22 cellular contexts compared by ENCODE assay signal in the genomic region with DNA sequence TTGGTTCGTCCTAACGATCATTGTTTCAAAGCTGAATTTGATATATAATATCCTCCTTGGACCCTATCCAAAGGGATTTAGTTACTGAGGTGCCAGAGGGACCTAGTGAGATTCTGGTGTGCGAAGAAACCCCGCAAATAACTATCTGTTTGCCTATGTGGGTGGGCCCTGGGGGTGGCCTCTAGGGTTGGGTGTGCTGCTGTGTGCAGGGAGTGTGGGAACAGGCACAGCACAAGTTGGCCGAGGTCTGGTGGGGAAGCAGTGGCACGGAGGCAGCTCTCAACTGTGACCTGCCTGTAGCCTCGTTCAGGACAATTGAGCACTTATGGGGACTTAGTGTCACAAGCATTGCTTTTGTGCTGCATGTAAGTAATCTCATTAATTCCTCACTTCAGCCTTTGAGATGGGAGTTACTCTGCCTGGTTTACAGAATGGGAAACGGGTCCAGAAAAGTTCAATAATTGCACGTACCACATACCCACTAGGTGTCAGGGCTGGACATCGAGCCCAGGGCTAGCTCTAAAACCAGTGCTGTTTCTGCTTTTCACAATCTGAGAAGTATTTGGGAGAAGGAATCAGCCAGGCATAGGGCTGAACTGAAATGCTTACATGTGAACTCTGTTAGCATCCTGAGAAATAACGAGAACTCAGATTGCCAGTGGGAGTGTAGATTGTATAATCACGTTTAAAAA. TPM values are rescaled to one million over a fixed set of nuclear protein-coding genes. Genes with fewer than 3 reads are reported as not detected.
DNase-seq lines count a peak whose midpoint lies in the region; ATAC-seq, FAIRE-seq and TF ChIP-seq lines count a peak whose summit lies in the region.
"Had no signal": no experiment of that assay in that cellular context is flagged by ENCODE, and none has a peak within 500 bp of the region (broad histone marks: within the 10 kb centered on the region; RNA-seq: fewer than 3 reads in every experiment).

No MANE protein-coding gene starts in this region.

- DNase-seq in HCT116 (ENCODE audit: low read depth, low spot score) (no peak), NCI-H82 (lab: John Stamatoyannopoulos, UW) (peak; percentile 75), substantia nigra (lab: John Stamatoyannopoulos, UW) (peak in 1 of 49 donors; percentile 46), right cardiac atrium (no peak), pancreas (no peak), NCI-H1417 treated with DMSO at 0.1 percent for 48 hours (lab: John Stamatoyannopoulos, UW) (no peak)
- DNase-seq: activated CD4-positive, alpha-beta T cell treated with anti-CD3 and anti-CD28 coated beads, Interleukin-2, amount 10 ng/mL, durations not matched to agents 7 days and 5 days; activated CD8-positive, alpha-beta memory T cell treated with anti-CD3 and anti-CD28 coated beads, Interleukin-2, amount 10 ng/mL, durations not matched to agents 7 days and 5 days; CD4-positive, CD25-positive, alpha-beta regulatory T cell; colonic mucosa; gastrocnemius medialis; kidney; NCI-H187 treated with DMSO at 0.1 percent for 48 hours; NCI-H446; occipital lobe; T-helper 17 cell had no signal

- TF ChIP-seq CTCF in HCT116 (IDR thresholded peaks at IDR 0.05 in 2 of 3, conservative IDR thresholded peaks at IDR 0.05 in 1 of 3; ENCODE audit: borderline replicate concordance in 1 of 3, insufficient read depth in 1 of 3, low read depth in 2 of 3, low read length in 2 of 3) (no peak), pancreas (IDR thresholded peaks at IDR 0.05) (no peak)

- no peak for TF ChIP-seq POLR2A in HCT116 (IDR thresholded peaks at IDR 0.05; ENCODE audit: borderline replicate concordance, extremely low read depth, insufficient read depth, insufficient read length)

- POLR2A ChIA-PET in HCT116 (lab: Charles Lee) = no interaction called here

- peak; percentile 15; the same call in 1 of the 2 replicates for TF ChIP-seq RAD21 in HCT116 (IDR thresholded peaks at IDR 0.05; ENCODE audit: low read depth)

- RAD21 ChIA-PET in HCT116 (lab: Charles Lee; ENCODE audit: low non-redundant PET in 1 of 2, low total read pairs in 2 of 2, uncharacterized antibody in 2 of 2, unreplicated experiment in 2 of 2) = no interaction called here

- H3K9me2 ChIP-seq in HCT116 (ENCODE audit: insufficient read depth) = no peaks in the 10 kb centered on the region

- H3K36me3 ChIP-seq in HCT116 (ENCODE audit: control insufficient read depth in 1 of 2, insufficient read depth in 2 of 2, low read length in 2 of 2) (no peaks in the 10 kb centered on the region), pancreas (no peaks in the 10 kb centered on the region)
- H3K36me3 ChIP-seq: colonic mucosa had no signal

- no peak overlapping the region for H3K4me2 ChIP-seq in HCT116 (ENCODE audit: low read length)

- no peaks in the 10 kb centered on the region for H4K20me1 ChIP-seq in HCT116 (ENCODE audit: insufficient read depth)

- H3K27me3 ChIP-seq in HCT116 (ENCODE audit: insufficient read depth, low read length) = no peaks in the 10 kb centered on the region
- no peaks in the 10 kb centered on the region for H3K27me3 ChIP-seq in layer of hippocampus (ENCODE audit: control insufficient read depth, insufficient read depth, low read length)
- H3K27me3 ChIP-seq in right cardiac atrium (ENCODE audit: control insufficient read depth, insufficient read depth) = no peaks in the 10 kb centered on the region
- H3K27me3 ChIP-seq in pancreas = no peaks in the 10 kb centered on the region
- H3K27me3 ChIP-seq: colonic mucosa, esophagus muscularis mucosa, gastrocnemius medialis, right atrium auricular region, vagina had no signal

- H3K4me3 ChIP-seq in HCT116 (replicated peaks in 1 of 2; ENCODE audit: low read depth in 1 of 2, low read length in 2 of 2) = no peak overlapping the region
- H3K4me3 ChIP-seq in right cardiac atrium (ENCODE audit: low read length) = no peak overlapping the region
- H3K4me3 ChIP-seq in pancreas = no peak overlapping the region
- H3K4me3 ChIP-seq: colonic mucosa, esophagus muscularis mucosa, gastrocnemius medialis, right atrium auricular region, SK-N-MC, vagina had no signal

- BruUV-seq in HCT116 (replicated peaks; lab: Mats Ljungman, UMichigan) = no TSS peak

- no peak overlapping the region for H3K27ac ChIP-seq in HCT116 (ENCODE audit: low read depth, low read length)
- peak overlapping the region; percentile 50 for H3K27ac ChIP-seq in layer of hippocampus (ENCODE audit: low read depth, low read length)
- H3K27ac ChIP-seq in substantia nigra (ENCODE audit: low read depth, low read length, poor library complexity, severe bottlenecking) = peak overlapping the region; percentile 99
- H3K27ac ChIP-seq in right cardiac atrium (ENCODE audit: low read length) = no peak overlapping the region
- H3K27ac ChIP-seq in pancreas = no peak overlapping the region
- H3K27ac ChIP-seq: colonic mucosa, esophagus muscularis mucosa, gastrocnemius medialis, right atrium auricular region, SK-N-MC, vagina had no signal

- WGBS in right cardiac atrium = 86% methylated on average over 12 of the region's 12 CpGs
- 85 to 92% methylated on average over 12 of the region's 12 CpGs for WGBS in pancreas, 2 donors

- no peak overlapping the region for H3K9ac ChIP-seq in HCT116 (ENCODE audit: low read length)

- H3K79me2 ChIP-seq in HCT116 (ENCODE audit: insufficient read depth, low read length) = no peaks in the 10 kb centered on the region

- H2AFZ ChIP-seq in HCT116 (ENCODE audit: low read depth, low read length, poor library complexity, severe bottlenecking) = no peak overlapping the region

- intact Hi-C loops in HCT116 (cut with micrococcal nuclease) = no loop called here
- intact Hi-C loops in right cardiac atrium (cut with DNase I) = no loop called here
- intact Hi-C loops in pancreas (cut with DNase I) = no loop called here

- CTCF ChIA-PET in HCT116 (lab: Charles Lee) = interaction anchor here (1.1 kb wide), 1 partner anchor 10 kb away, joined by 4 read pairs; no protein-coding TSS in a partner anchor

- FAIRE-seq in pancreas (lab: Jason Lieb, UNC) = no peak
- FAIRE-seq: G401.6, kidney had no signal

- H3K4me1 ChIP-seq in HCT116 (ENCODE audit: control insufficient read depth in 1 of 2, insufficient read depth in 2 of 2, low read length in 2 of 2) (no peaks in the 10 kb centered on the region), right cardiac atrium (ENCODE audit: control insufficient read depth, insufficient read depth, low read length) (no peaks in the 10 kb centered on the region), pancreas (no peaks in the 10 kb centered on the region)
- H3K4me1 ChIP-seq: colonic mucosa, right atrium auricular region, vagina had no signal

- H3K9me3 ChIP-seq in HCT116 (ENCODE audit: control insufficient read depth in 1 of 2, insufficient read depth in 1 of 2, low read depth in 1 of 2, low read length in 2 of 2) (no peaks in the 10 kb centered on the region), right cardiac atrium (ENCODE audit: control insufficient read depth, low read length) (no peaks in the 10 kb centered on the region), pancreas (no peaks in the 10 kb centered on the region)
- H3K9me3 ChIP-seq: colonic mucosa, esophagus muscularis mucosa, gastrocnemius medialis, right atrium auricular region, vagina had no signal

- ATAC-seq in HCT116 = no peak
- ATAC-seq in right cardiac atrium = no peak
- ATAC-seq in pancreas = no peak
- ATAC-seq: activated CD8-positive, alpha-beta memory T cell treated with anti-CD3 and anti-CD28 coated beads, Interleukin-2, amount 10 ng/mL, durations not matched to agents 7 days and 5 days; gastrocnemius medialis; T-helper 17 cell had no signal

TF ChIP-seq in HCT116, 20 proteins besides CTCF, POLR2A, EP300 and RAD21:
- TF ChIP-seq EZH2 (IDR thresholded peaks at IDR 0.05) (no peak), JUND (IDR thresholded peaks at IDR 0.05) (no peak), FOSL1 (IDR thresholded peaks at IDR 0.05; ENCODE audit: low read depth) (no peak), CEBPB (IDR thresholded peaks at IDR 0.05; ENCODE audit: low read depth) (no peak), TCF7L2 (IDR thresholded peaks at IDR 0.05; ENCODE audit: borderline replicate concordance, extremely low read depth, insufficient read depth, insufficient read length) (no peak)
TF ChIP-seq in HCT116: peak in this region for 0.

RNA-seq across cellular contexts. Expression of a gene that starts 58.8 kb away (rescaled TPM):
- total RNA-seq in HCT116 (2021; ENCODE audit: unreplicated experiment) (12.2 TPM), right cardiac atrium (10 to 100 TPM; 15.7 to 32.0 (median 24.3) TPM), pancreas (10 to 100 TPM in 4 of 6 donors, 1 to 10 TPM in 2; 7.9 to 18.2 (median 11.0) TPM)
- 3.8 and 4.4 TPM in 2 replicates for polyA plus RNA-seq in HCT116 (2012)
- polyA plus RNA-seq in right cardiac atrium (10.1 TPM), pancreas (10 to 100 TPM in 1 of 2 donors, 1 to 10 TPM in 1; 3.3 to 10.2 TPM)

RNA-seq across cellular contexts. Expression of a gene that starts 58.8 kb away (rescaled TPM):
- total RNA-seq in HCT116 (2021; ENCODE audit: unreplicated experiment) = 49.1 TPM
- 38.8 and 49.9 TPM in 2 replicates for polyA plus RNA-seq in HCT116 (2012)
- total RNA-seq in right cardiac atrium = 10 to 100 TPM; 31.8 to 35.3 (median 33.5) TPM
- 38.2 TPM for polyA plus RNA-seq in right cardiac atrium
- 10 to 100 TPM; 19.5 to 26.3 (median 23.8) TPM for total RNA-seq in pancreas
- polyA plus RNA-seq in pancreas = 10 to 100 TPM; 25.8 to 26.4 TPM

Comparison
In these comparisons a context has a peak if more than half of its experiments do, and no peak if none do; other contexts are left out.
1. H3K27ac ChIP-seq: peak in layer of hippocampus (single experiment) and substantia nigra (single experiment); none in HCT116 (single experiment), right cardiac atrium (single experiment) and pancreas (0 of 4).